Comparison of ENCODE assay signal across 1 cellular context in the genomic region with DNA sequence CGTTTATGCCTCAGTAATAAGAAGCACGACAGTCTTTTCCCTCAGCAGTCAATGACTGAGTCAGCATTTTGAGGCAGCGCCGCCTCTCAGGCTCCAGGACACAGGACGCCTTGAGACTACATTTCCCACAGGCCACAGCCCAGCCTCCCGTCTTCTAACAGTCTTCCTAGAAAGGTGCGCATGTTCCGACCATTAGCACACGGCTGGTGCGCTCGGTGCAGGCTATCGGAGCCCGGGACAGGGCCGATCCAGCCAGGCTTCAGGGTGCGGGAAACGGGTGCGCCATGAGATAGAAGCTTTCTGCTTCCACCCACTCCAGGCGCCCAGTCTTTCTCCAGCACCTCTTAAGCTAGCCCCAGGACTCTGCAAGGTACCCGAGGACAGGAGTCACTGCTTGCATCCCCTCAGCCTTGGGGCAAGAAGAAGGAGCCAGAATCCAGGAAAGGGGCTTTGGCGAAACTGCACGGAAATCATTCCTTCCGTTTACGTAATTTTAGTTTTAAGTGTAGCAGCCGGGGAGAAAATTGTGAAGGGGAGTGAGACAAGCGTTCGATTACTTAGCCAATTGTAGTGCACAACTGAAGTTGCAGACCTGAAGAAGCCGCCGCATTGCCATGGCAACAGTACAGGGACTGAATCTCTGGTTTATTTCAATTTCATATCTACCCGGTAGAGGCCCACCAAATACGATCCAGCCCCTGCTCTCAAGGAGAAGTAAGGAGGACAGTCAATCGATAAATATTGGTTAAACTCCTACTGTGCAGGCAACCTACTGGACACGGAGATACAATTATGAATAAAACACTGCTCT.
TF ChIP-seq lines count a peak whose summit lies in the region.

No MANE protein-coding gene starts in this region.

TF ChIP-seq in liver, 16 proteins besides CTCF, POLR2A, EP300 and RAD21 (continued from another document):
- TF ChIP-seq, protein P1, sequence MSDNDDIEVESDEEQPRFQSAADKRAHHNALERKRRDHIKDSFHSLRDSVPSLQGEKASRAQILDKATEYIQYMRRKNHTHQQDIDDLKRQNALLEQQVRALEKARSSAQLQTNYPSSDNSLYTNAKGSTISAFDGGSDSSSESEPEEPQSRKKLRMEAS (IDR thresholded peaks at IDR 0.05) = no peak
- TF ChIP-seq HNF4G (IDR thresholded peaks at IDR 0.05) = no peak
